Comparison of ENCODE assay signal across 8 cellular contexts in the genomic region with DNA sequence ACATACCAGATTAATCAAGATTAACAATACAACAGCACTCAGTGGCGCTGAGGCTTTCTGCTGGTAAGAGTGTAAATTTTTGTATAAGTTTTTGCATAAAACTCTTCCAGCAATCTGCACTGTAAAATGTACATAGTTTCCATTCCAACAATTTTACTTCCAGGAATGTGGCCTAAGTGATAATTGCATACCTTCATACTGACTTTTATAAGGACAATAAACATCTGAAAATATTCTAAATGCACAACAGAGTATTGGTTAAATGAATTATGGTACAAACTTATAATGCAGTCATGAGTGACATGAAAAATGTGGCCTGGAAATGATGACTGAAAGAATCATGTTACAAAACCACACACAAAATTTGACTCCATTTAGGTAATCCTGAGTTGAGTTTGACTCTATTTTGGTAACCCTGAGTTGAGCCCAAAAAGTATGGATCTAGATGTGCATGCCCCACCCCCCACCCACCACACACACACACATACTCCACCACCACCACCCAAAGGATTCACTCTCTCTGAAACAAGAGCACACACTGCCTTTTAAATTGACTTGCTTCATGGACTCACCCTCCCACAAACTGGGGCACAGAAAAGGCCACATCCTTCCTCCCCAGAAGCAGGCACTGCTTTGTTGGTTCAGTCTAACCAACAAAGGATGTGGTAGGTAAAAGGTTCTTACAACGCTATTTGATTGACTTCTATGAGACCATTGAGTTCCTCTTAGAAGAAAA.
DNase-seq lines count a peak whose midpoint lies in the region; ATAC-seq and TF ChIP-seq lines count a peak whose summit lies in the region.

No MANE protein-coding gene starts in this region.

- intact Hi-C loops in ovary (cut with DNase I), result no loop called here

- ATAC-seq in GM21367 (IDR thresholded peaks at IDR 0.05; ENCODE audit: unreplicated experiment), result peak; percentile 55
- peak; percentile 89 for ATAC-seq in memory B cell (ENCODE audit: low read depth)

- no peaks in the 10 kb centered on the region for H3K27me3 ChIP-seq in BLaER1 treated with 17β-estradiol and CSF1 and Interleukin-3, amounts not matched to agents 10 nM and 100 nM
- no peaks in the 10 kb centered on the region for H3K27me3 ChIP-seq in right atrium auricular region
- no peaks in the 10 kb centered on the region for H3K27me3 ChIP-seq in ovary

- 54 to 63% (median 58%) methylated on average over 2 of the region's 2 CpGs for WGBS in ovary, 3 donors

- H3K36me3 ChIP-seq in BLaER1 treated with 17β-estradiol and CSF1 and Interleukin-3, amounts not matched to agents 10 nM and 100 nM, result peaks cover 17 to 63% (median 36%) of the 10 kb centered on the region in 11 experiments; a peak in 21 of 22 replicates
- H3K36me3 ChIP-seq in right atrium auricular region, result no peaks in the 10 kb centered on the region
- H3K36me3 ChIP-seq in ovary, result no peaks in the 10 kb centered on the region

- H3K9me3 ChIP-seq in BLaER1 treated with 17β-estradiol and CSF1 and Interleukin-3, amounts not matched to agents 10 nM and 100 nM (replicated peaks in 1 of 11), result peaks cover 0 to 31% (median 11%) of the 10 kb centered on the region in 11 experiments; a peak in 9 of 22 replicates
- H3K9me3 ChIP-seq in right atrium auricular region (no peaks in the 10 kb centered on the region), ovary (no peaks in the 10 kb centered on the region)

- peak overlapping the region; percentile 82 for H3K27ac Mint-ChIP-seq in memory B cell

- H3K27me3 Mint-ChIP-seq in memory B cell, result no peaks in the 10 kb centered on the region

- TF ChIP-seq POLR2A in ovary (IDR thresholded peaks at IDR 0.05), result no peak

- DNase-seq in M059J (ENCODE audit: low read depth) (peak; percentile 84), activated T-cell treated with anti-CD3 and anti-CD28 coated beads for 1 hour (ENCODE audit: low read depth) (peak; percentile 44), memory B cell (ENCODE audit: low spot score in 2 of 2) (peak in 1 of 2 donors; percentile 55), OCI-M1 (lab: John Stamatoyannopoulos, UW) (no peak), right atrium auricular region (ENCODE audit: low spot score) (no peak), ovary (no peak)

- H4K20me1 ChIP-seq in BLaER1 treated with 17β-estradiol and CSF1 and Interleukin-3, amounts not matched to agents 10 nM and 100 nM, result no peaks in the 10 kb centered on the region

- peak overlapping the region; percentile 41 to 77 (median 68); a peak in 21 of 22 replicates for H3K4me2 ChIP-seq in BLaER1 treated with 17β-estradiol and CSF1 and Interleukin-3, amounts not matched to agents 10 nM and 100 nM

- peak overlapping the region; percentile 58 for H3K4me3 Mint-ChIP-seq in memory B cell

- H3K4me1 ChIP-seq in BLaER1 treated with 17β-estradiol and CSF1 and Interleukin-3, amounts not matched to agents 10 nM and 100 nM, result peaks cover 33 to 62% (median 42%) of the 10 kb centered on the region in 10 experiments
- peaks cover 0 to 20% of the 10 kb centered on the region in 2 donors for H3K4me1 ChIP-seq in right atrium auricular region
- H3K4me1 ChIP-seq in ovary (ENCODE audit: insufficient read depth), result no peaks in the 10 kb centered on the region

- TF ChIP-seq CTCF in right atrium auricular region (IDR thresholded peaks at IDR 0.05), result no peak
- TF ChIP-seq CTCF in ovary (IDR thresholded peaks at IDR 0.05), result no peak

- peaks cover 2% of the 10 kb centered on the region for H3K36me3 Mint-ChIP-seq in memory B cell

- no peak overlapping the region for H3K4me3 ChIP-seq in BLaER1 treated with 17β-estradiol and CSF1 and Interleukin-3, amounts not matched to agents 10 nM and 100 nM
- H3K4me3 ChIP-seq in right atrium auricular region (no peak overlapping the region), ovary (no peak overlapping the region)

- peaks cover 51% of the 10 kb centered on the region for H3K4me1 Mint-ChIP-seq in memory B cell

- no peak for TF ChIP-seq EP300 in ovary (IDR thresholded peaks at IDR 0.05)

- no peaks in the 10 kb centered on the region for H3K9me3 Mint-ChIP-seq in memory B cell

- H3K27ac ChIP-seq in BLaER1 treated with 17β-estradiol and CSF1 and Interleukin-3, amounts not matched to agents 10 nM and 100 nM, result peak overlapping the region; percentile 0 to 60 (median 51); a peak in 16 of 22 replicates
- no peak overlapping the region for H3K27ac ChIP-seq in right atrium auricular region
- no peak overlapping the region for H3K27ac ChIP-seq in ovary

- H3K9ac ChIP-seq in BLaER1 treated with 17β-estradiol and CSF1 and Interleukin-3, amounts not matched to agents 10 nM and 100 nM, result peak overlapping the region in 1 of 11 experiments; percentile 9; a peak in 1 of 22 replicates

Comparison
In these comparisons a context has a peak if more than half of its experiments do, and no peak if none do; other contexts are left out.
1. H3K27ac ChIP-seq: peak in BLaER1 treated with 17β-estradiol and CSF1 and Interleukin-3, amounts not matched to agents 10 nM and 100 nM (11 of 11); none in right atrium auricular region (0 of 2) and ovary (0 of 2).
2. DNase-seq: peak in M059J (single experiment) and activated T-cell treated with anti-CD3 and anti-CD28 coated beads for 1 hour (single experiment); none in OCI-M1 (single experiment), right atrium auricular region (single experiment) and ovary (0 of 5).